Comparison of ENCODE assay signal across 9 cellular contexts in the genomic region with DNA sequence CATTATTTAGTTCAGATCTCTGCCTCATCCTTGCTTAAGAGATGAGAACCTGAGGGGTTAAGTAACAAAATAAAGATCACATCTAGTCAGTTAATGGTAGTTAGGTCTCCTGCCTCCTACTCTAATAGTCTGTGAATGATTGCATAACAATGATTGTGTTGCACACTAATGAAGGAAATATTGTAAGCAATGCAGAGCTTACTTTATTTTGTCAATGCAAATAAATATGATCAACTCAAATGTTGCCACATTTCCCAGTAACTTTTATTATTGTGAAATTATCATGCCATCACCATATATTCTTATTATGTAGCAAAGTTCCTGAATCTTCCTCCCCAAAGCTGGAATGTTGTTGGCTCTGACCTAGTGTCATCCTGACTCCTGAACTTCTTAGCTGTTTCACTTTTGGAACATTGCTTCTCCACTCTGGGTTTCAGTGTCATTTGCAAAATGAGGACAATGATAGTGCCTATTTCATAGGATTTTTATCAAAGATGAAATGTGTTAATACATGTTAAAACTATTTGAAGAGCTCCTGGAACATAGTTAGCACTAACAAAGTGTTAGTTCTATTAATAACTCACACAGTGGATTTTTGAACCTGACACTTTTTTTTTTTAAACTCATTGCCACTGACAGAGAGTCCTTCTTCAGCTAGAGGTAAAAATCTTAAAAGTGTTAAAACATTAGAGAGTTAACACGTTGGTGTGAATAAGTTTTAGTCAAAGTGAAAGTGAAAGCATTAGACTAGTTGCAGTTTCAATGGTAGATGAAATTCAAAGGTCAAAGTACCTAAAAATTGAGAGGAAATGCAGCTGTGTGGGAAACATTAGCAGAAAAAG. TPM values are rescaled to one million over a fixed set of nuclear protein-coding genes. Genes with fewer than 3 reads are reported as not detected.
DNase-seq lines count a peak whose midpoint lies in the region; ATAC-seq and TF ChIP-seq lines count a peak whose summit lies in the region.
"Had no signal": no experiment of that assay in that cellular context is flagged by ENCODE, and none has a peak within 500 bp of the region (broad histone marks: within the 10 kb centered on the region; RNA-seq: fewer than 3 reads in every experiment).

No MANE protein-coding gene starts in this region.

- H3K23ac ChIP-seq in neuronal stem cell (ENCODE audit: low read depth, low read length, poor library complexity) = no peak overlapping the region

- H3K14ac ChIP-seq in neuronal stem cell (ENCODE audit: low read length) = no peak overlapping the region

- no peaks in the 10 kb centered on the region for H3K36me3 Mint-ChIP-seq in CD14-positive monocyte
- H3K36me3 Mint-ChIP-seq in activated CD8-positive, alpha-beta T cell treated with anti-CD3 and anti-CD28 coated beads, Interleukin-2, amount 10 ng/mL, durations not matched to agents 7 days and 5 days (ENCODE audit: low read depth) = peaks cover 14% of the 10 kb centered on the region

- no peak overlapping the region for H2BK120ac ChIP-seq in neuronal stem cell (ENCODE audit: low read depth, low read length)

- H4K91ac ChIP-seq in neuronal stem cell (ENCODE audit: low read depth, low read length, poor library complexity) = no peak overlapping the region

- H2BK15ac ChIP-seq in neuronal stem cell (ENCODE audit: low read length) = no peak overlapping the region

- H2BK12ac ChIP-seq in neuronal stem cell (ENCODE audit: low read length) = no peak overlapping the region

- H3K27me3 Mint-ChIP-seq in CD14-positive monocyte (ENCODE audit: low read depth in 3 of 3) = peaks cover 0 to 1% (median 0%) of the 10 kb centered on the region in 3 donors
- H3K27me3 Mint-ChIP-seq in activated CD8-positive, alpha-beta T cell treated with anti-CD3 and anti-CD28 coated beads, Interleukin-2, amount 10 ng/mL, durations not matched to agents 7 days and 5 days (ENCODE audit: low read depth) = no peaks in the 10 kb centered on the region

- no peak overlapping the region for H4K8ac ChIP-seq in neuronal stem cell (ENCODE audit: low read depth, low read length)

- no peaks in the 10 kb centered on the region for H3K36me3 ChIP-seq in neuronal stem cell (replicated peaks in 1 of 2; ENCODE audit: control insufficient read depth in 2 of 2, insufficient read depth in 2 of 2, low read length in 2 of 2)

- H2BK5ac ChIP-seq in neuronal stem cell (ENCODE audit: low read length) = no peak overlapping the region

- H2AFZ ChIP-seq in neuronal stem cell (ENCODE audit: low read length) = no peak overlapping the region

- H3K9me3 ChIP-seq in neuronal stem cell (replicated peaks in 1 of 2; ENCODE audit: control insufficient read depth in 2 of 2, insufficient read depth in 1 of 2, low read depth in 1 of 2, low read length in 2 of 2) = no peaks in the 10 kb centered on the region

- CTCF ChIA-PET in activated CD8-positive, alpha-beta T cell treated with anti-CD3 and anti-CD28 coated beads, Interleukin-2, amount 10 ng/mL, durations not matched to agents 7 days and 5 days (lab: Charles Lee) = interaction anchor here (1.0 to 2.0 kb wide), 6 partner anchors 21 to 475 kb away, joined by 3 to 7 read pairs (median 4); a partner anchor contains a TSS

- H3K27ac Mint-ChIP-seq in CD14-positive monocyte = peak overlapping the region in 2 of 7 donors; percentile 23 to 25
- peak overlapping the region; percentile 76 for H3K27ac Mint-ChIP-seq in activated CD8-positive, alpha-beta T cell treated with anti-CD3 and anti-CD28 coated beads, Interleukin-2, amount 10 ng/mL, durations not matched to agents 7 days and 5 days

- H3K4me1 ChIP-seq in neuronal stem cell (ENCODE audit: control insufficient read depth in 2 of 2, insufficient read depth in 1 of 2, low read depth in 1 of 2, low read length in 2 of 2) = no peaks in the 10 kb centered on the region

- in situ Hi-C loops in KBM-7 (cut with MboI; ENCODE audit: low pct_unique_long_range_greater_than_20kb, low sequenced_read_pairs) = no loop called here

- H3K4ac ChIP-seq in neuronal stem cell (ENCODE audit: low read length) = no peak overlapping the region

- no CpG with 5 or more reads among the region's 1 CpG for WGBS in neuronal stem cell (ENCODE audit: extremely low coverage in 2 of 2, insufficient read length in 2 of 2, insufficient replicate concordance in 1 of 2), 2 donors

- peaks cover 0 to 4% (median 0%) of the 10 kb centered on the region in 7 donors for H3K9me3 Mint-ChIP-seq in CD14-positive monocyte
- no peaks in the 10 kb centered on the region for H3K9me3 Mint-ChIP-seq in activated CD8-positive, alpha-beta T cell treated with anti-CD3 and anti-CD28 coated beads, Interleukin-2, amount 10 ng/mL, durations not matched to agents 7 days and 5 days (ENCODE audit: insufficient read depth)

- H3K27ac ChIP-seq in neuronal stem cell (replicated peaks; ENCODE audit: low read length) = no peak overlapping the region

- H3K4me3 ChIP-seq in neuronal stem cell (ENCODE audit: low read length in 2 of 2) = no peak overlapping the region

- H3K9ac ChIP-seq in neuronal stem cell (ENCODE audit: low read depth, low read length, poor library complexity) = no peak overlapping the region

- no peak overlapping the region for H3K4me2 ChIP-seq in neuronal stem cell (ENCODE audit: insufficient read depth, low read length, poor library complexity, severe bottlenecking)

- no peaks in the 10 kb centered on the region for H3K27me3 ChIP-seq in neuronal stem cell (ENCODE audit: control insufficient read depth in 3 of 3, insufficient read depth in 3 of 3, low read depth in 1 of 3, low read length in 3 of 3)

- peaks cover 11% of the 10 kb centered on the region for H3K4me1 Mint-ChIP-seq in CD14-positive monocyte
- peaks cover 16% of the 10 kb centered on the region for H3K4me1 Mint-ChIP-seq in activated CD8-positive, alpha-beta T cell treated with anti-CD3 and anti-CD28 coated beads, Interleukin-2, amount 10 ng/mL, durations not matched to agents 7 days and 5 days (ENCODE audit: low read depth)

- H3K18ac ChIP-seq in neuronal stem cell (ENCODE audit: low read length) = no peak overlapping the region

- DNase-seq in CD14-positive monocyte (ENCODE audit: low spot score) (no peak), A172 (ENCODE audit: low spot score) (no peak), KBM-7 (no peak), neuronal stem cell (ENCODE audit: low spot score) (no peak)
- no peak for DNase-seq in activated CD8-positive, alpha-beta T cell treated with anti-CD3 and anti-CD28 coated beads, Interleukin-2, amount 10 ng/mL, durations not matched to agents 7 days and 5 days
- DNase-seq in effector CD8-positive, alpha-beta T cell (lab: John Stamatoyannopoulos, UW) = no peak

- H2AK5ac ChIP-seq in neuronal stem cell (ENCODE audit: low read depth, low read length) = no peak overlapping the region

- POLR2A ChIA-PET in activated CD8-positive, alpha-beta T cell treated with anti-CD3 and anti-CD28 coated beads, Interleukin-2, amount 10 ng/mL, durations not matched to agents 7 days and 5 days (lab: Charles Lee) = no interaction called here

- no peaks in the 10 kb centered on the region for H3K79me1 ChIP-seq in neuronal stem cell (ENCODE audit: low read depth, low read length)

- TF ChIP-seq CTCF in CD14-positive monocyte (IDR thresholded peaks at IDR 0.05) = no peak

- intact Hi-C loops in CD14-positive monocyte (cut with micrococcal nuclease) = no loop called here

- H3K4me3 Mint-ChIP-seq in CD14-positive monocyte = peak overlapping the region; percentile 2 to 24
- H3K4me3 Mint-ChIP-seq in activated CD8-positive, alpha-beta T cell treated with anti-CD3 and anti-CD28 coated beads, Interleukin-2, amount 10 ng/mL, durations not matched to agents 7 days and 5 days = peak overlapping the region; percentile 44

- ATAC-seq in GM19035 (IDR thresholded peaks at IDR 0.05; ENCODE audit: unreplicated experiment) (peak; percentile 90), HG03060 (IDR thresholded peaks at IDR 0.05; ENCODE audit: low read depth, unreplicated experiment) (peak; percentile 89)
- peak; percentile 79 for ATAC-seq in activated CD8-positive, alpha-beta T cell treated with anti-CD3 and anti-CD28 coated beads, Interleukin-2, amount 10 ng/mL, durations not matched to agents 7 days and 5 days

RNA-seq across cellular contexts. Expression of a gene that starts 17.2 kb away (rescaled TPM):
- polyA plus RNA-seq in CD14-positive monocyte = not detected
- not detected for total RNA-seq in activated CD8-positive, alpha-beta T cell treated with anti-CD3 and anti-CD28 coated beads, Interleukin-2, amount 10 ng/mL, durations not matched to agents 7 days and 5 days
- total RNA-seq in A172 (2014; rRNA removed; shearing (Covaris generic)) = 1.1 TPM in 1 of 2 replicates, not detected in the other
- not detected for polyA plus RNA-seq in neuronal stem cell (2013, experiment 1 of 2)
- not detected for polyA plus RNA-seq in neuronal stem cell (2013, experiment 2 of 2)

RNA-seq across cellular contexts. Expression of a gene that starts 20.8 kb away (rescaled TPM):
- polyA plus RNA-seq in CD14-positive monocyte = not detected
- total RNA-seq in activated CD8-positive, alpha-beta T cell treated with anti-CD3 and anti-CD28 coated beads, Interleukin-2, amount 10 ng/mL, durations not matched to agents 7 days and 5 days = not detected
- 1.00 and 1.7 TPM in 2 replicates for total RNA-seq in A172 (2014; rRNA removed; shearing (Covaris generic))
- 0.03 TPM for polyA plus RNA-seq in neuronal stem cell (2013, experiment 1 of 2)
- polyA plus RNA-seq in neuronal stem cell (2013, experiment 2 of 2) = 0.04 TPM
- polyA plus RNA-seq: esophagus had no signal
